8 cellular contexts compared by ENCODE assay signal in the genomic region with DNA sequence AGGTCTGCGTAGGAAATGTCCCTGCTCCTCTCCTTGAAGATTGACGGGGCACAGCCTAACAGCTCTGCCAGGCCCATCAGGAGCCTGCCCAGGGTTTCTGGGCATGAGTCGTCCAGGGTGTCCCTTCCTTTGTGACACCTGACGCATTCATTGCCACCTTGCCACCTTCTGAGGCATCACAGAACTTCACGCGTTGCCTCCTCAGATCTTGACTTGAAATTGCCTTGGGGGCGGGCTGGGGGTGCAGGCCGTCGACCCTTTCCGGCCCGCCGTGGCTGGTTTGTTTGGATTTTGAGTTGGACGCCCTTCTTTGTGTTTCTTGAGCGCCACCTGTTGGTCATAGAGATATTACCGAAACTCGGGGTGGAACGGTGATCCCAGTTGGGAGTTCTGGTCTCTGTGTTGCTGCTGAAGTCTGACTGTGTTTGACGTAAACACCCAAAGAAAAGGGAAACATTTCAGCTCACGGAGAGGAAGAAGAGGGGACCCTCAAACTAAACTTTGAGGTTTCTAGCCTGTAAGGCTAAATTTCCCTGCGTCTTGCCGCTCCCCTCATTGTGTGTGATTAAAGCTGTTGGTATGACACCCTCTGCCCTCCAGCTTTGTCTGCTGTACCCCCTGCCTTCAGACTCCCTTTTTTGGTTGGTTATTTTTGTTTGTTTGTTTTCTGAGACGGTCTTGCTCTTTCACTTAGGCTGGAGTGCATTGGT. TPM values are rescaled to one million over a fixed set of nuclear protein-coding genes. Genes with fewer than 3 reads are reported as not detected.
DNase-seq lines count a peak whose midpoint lies in the region; ATAC-seq, FAIRE-seq and TF ChIP-seq lines count a peak whose summit lies in the region.

No MANE protein-coding gene starts in this region.

- peak; percentile 73 for TF ChIP-seq CTCF in bronchial epithelial cell (IDR thresholded peaks at IDR 0.05; ENCODE audit: insufficient read depth, low read length, severe bottlenecking)

- intact Hi-C loops in left colon (cut with DNase I, micrococcal nuclease): loop anchor here in 1 of 2 donors (5.0 kb wide), 1 partner anchor 71 kb away; no protein-coding TSS in a partner anchor

- no peak for FAIRE-seq in bronchial epithelial cell (lab: Jason Lieb, UNC)

- H3K4me3 ChIP-seq in bronchial epithelial cell (ENCODE audit: low read depth, low read length): no peak overlapping the region

- H3K27me3 ChIP-seq in bronchial epithelial cell (ENCODE audit: control insufficient read depth, insufficient read depth, low read length): no peaks in the 10 kb centered on the region

- ATAC-seq in left colon (peak; percentile 61), HG03521 (IDR thresholded peaks at IDR 0.05; ENCODE audit: unreplicated experiment) (no peak)

- H3K36me3 ChIP-seq in bronchial epithelial cell (ENCODE audit: control insufficient read depth, insufficient read depth, low read length): peaks cover 4% of the 10 kb centered on the region

- DNase-seq in NCI-H1694 treated with DMSO at 0.1 percent for 48 hours (lab: John Stamatoyannopoulos, UW): peak; percentile 25
- no peak for DNase-seq in NCI-H1694 (lab: John Stamatoyannopoulos, UW)
- peak; percentile 48 for DNase-seq in NCI-H2107 (lab: John Stamatoyannopoulos, UW)
- DNase-seq in activated CD4-positive, CD25-positive, alpha-beta regulatory T cell (lab: John Stamatoyannopoulos, UW): peak; percentile 42 to 56 (median 51)
- peak; percentile 52 for DNase-seq in bronchial epithelial cell (ENCODE audit: low read depth)
- DNase-seq in left colon: peak; percentile 71 to 80
- DNase-seq in stimulated activated CD4-positive, alpha-beta T cell treated with anti-CD3 and anti-CD28 coated beads, Interleukin-2, amount 100 ng/mL, for 24 hours: peak; percentile 73 to 80

RNA-seq across cellular contexts. Expression of a gene that starts 44.6 kb away (rescaled TPM):
- 8.7 and 9.2 TPM in 2 replicates for total RNA-seq in bronchial epithelial cell
- 100 to 1,000 TPM; 125 to 175 TPM for total RNA-seq in left colon

RNA-seq across cellular contexts. Expression of a gene that starts 50.8 kb away (rescaled TPM):
- total RNA-seq in bronchial epithelial cell (not detected in 2 replicates), left colon (not detected)

RNA-seq across cellular contexts. Expression of a gene that starts 59.7 kb away (rescaled TPM):
- under 0.01 and 0.51 TPM in 2 replicates for total RNA-seq in bronchial epithelial cell
- under 1 TPM; 0.24 to 0.59 TPM for total RNA-seq in left colon

Comparison
In these comparisons a context has a peak if more than half of its experiments do, and no peak if none do; other contexts are left out.
1. RNA of a gene that starts 44.6 kb away (total RNA-seq): 125 to 175 TPM in left colon; 8.7 to 9.2 TPM in bronchial epithelial cell; every median in the first group is over 10 times any median in the second.